ENCODE assay signal across 8 cellular contexts in genomic region chr2:143205106-143205764, GRCh38.
A peak's percentile ranks its signal among the peaks of the same experiment; 100 is the strongest.
DNase-seq lines count a peak whose midpoint lies in the region; ATAC-seq, FAIRE-seq and TF ChIP-seq lines count a peak whose summit lies in the region.

No MANE protein-coding gene starts in this region.

- FAIRE-seq in GM12891 (lab: Jason Lieb, UNC): peak; percentile 28

- peaks cover 20 to 32% (median 31%) of the 10 kb centered on the region in 3 donors for H3K4me1 Mint-ChIP-seq in IgD-negative memory B cell
- H3K4me1 Mint-ChIP-seq in natural killer cell: peaks cover 38 to 50% of the 10 kb centered on the region in 2 donors

- no peaks in the 10 kb centered on the region for H3K27me3 Mint-ChIP-seq in IgD-negative memory B cell
- no peaks in the 10 kb centered on the region for H3K27me3 Mint-ChIP-seq in natural killer cell (ENCODE audit: low read depth in 2 of 2)

- H3K4me3 Mint-ChIP-seq in IgD-negative memory B cell: no peak overlapping the region
- H3K4me3 Mint-ChIP-seq in natural killer cell: no peak overlapping the region

- peak; percentile 57 to 73 (median 67) for ATAC-seq in natural killer cell
- no peak for ATAC-seq in HG02840 (IDR thresholded peaks at IDR 0.05; ENCODE audit: low FRiP score, unreplicated experiment)
- ATAC-seq in sciatic nerve: no peak
- ATAC-seq in GM19463 (IDR thresholded peaks at IDR 0.05; ENCODE audit: unreplicated experiment): no peak

- no peak for TF ChIP-seq POLR2A in GM12891 (IDR thresholded peaks at IDR 0.05; ENCODE audit: low read depth, low read length)

- peak; percentile 38 for TF ChIP-seq CTCF in natural killer cell (IDR thresholded peaks at IDR 0.05)

- H3K27ac Mint-ChIP-seq in IgD-negative memory B cell (peak overlapping the region; percentile 6 to 80 (median 76)), natural killer cell (peak overlapping the region; percentile 61 to 67)

- DNase-seq in AG08395 (ENCODE audit: low spot score) (peak; percentile 18), GM12891 (ENCODE audit: insufficient read length, low spot score) (no peak), astrocyte of the hippocampus (ENCODE audit: low read depth, low spot score) (peak; percentile 12), natural killer cell (no peak), sciatic nerve (ENCODE audit: low spot score) (no peak)

- H3K36me3 Mint-ChIP-seq in IgD-negative memory B cell (peaks cover 16% of the 10 kb centered on the region), natural killer cell (peaks cover 23% of the 10 kb centered on the region)

- intact Hi-C loops in natural killer cell (cut with micrococcal nuclease): loop anchor here (1.0 kb wide), 1 partner anchor 54 kb away; no protein-coding TSS in a partner anchor
- intact Hi-C loops in sciatic nerve (cut with DNase I): no loop called here

- H3K9me3 Mint-ChIP-seq in IgD-negative memory B cell (peaks cover 0 to 4% (median 0%) of the 10 kb centered on the region in 3 donors), natural killer cell (no peaks in the 10 kb centered on the region)

TF ChIP-seq in GM12891, 5 proteins besides CTCF, POLR2A, EP300 and RAD21:
- TF ChIP-seq SPI1 (IDR thresholded peaks at IDR 0.05; ENCODE audit: low read depth, low read length) (no peak), TAF1 (IDR thresholded peaks at IDR 0.05; ENCODE audit: low read depth, low read length) (no peak)

Comparison
In these comparisons a context has a peak if more than half of its experiments do, and no peak if none do; other contexts are left out.
1. DNase-seq: peak in AG08395 (single experiment) and astrocyte of the hippocampus (single experiment); none in GM12891 (single experiment), natural killer cell (single experiment) and sciatic nerve (single experiment).
2. ATAC-seq: peak in natural killer cell (3 of 3); none in HG02840 (single experiment), sciatic nerve (single experiment) and GM19463 (single experiment).